ENCODE assay signal across 19 cellular contexts in the genomic region with DNA sequence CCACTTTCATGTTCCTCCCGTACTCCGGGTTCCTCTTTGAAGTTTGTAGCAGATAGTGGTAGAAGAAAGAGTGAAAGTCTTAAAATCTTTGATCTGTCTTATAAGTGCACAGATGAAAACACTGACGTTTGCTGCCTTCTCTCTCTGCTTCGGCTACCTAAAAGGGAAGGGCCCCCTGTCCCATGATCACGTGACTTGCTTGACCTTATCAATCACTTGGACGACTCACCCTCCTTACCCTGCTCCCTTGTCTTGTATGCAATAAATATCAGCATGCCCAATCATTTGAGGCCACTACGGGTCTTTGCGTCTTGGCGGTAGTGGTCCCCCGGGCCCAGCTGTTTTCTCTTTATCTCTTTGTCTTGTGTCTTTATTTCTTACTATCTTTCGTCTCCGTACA. TPM values are rescaled to one million over a fixed set of nuclear protein-coding genes. Genes with fewer than 3 reads are reported as not detected.
"Had no signal": no experiment of that assay in that cellular context is flagged by ENCODE, and none has a peak within 500 bp of the region (broad histone marks: within the 10 kb centered on the region; RNA-seq: fewer than 3 reads in every experiment).

No MANE protein-coding gene starts in this region.

RNA-seq across cellular contexts. Expression of gene SMCO1, which starts 6.1 kb away (rescaled TPM):
- total RNA-seq: activated naive CD4-positive, alpha-beta T cell treated with anti-CD3 and anti-CD28 coated beads for 36 hours; activated naive CD4-positive, alpha-beta T cell treated with anti-CD3 and anti-CD28 coated beads, Interleukin-2, amount 50 U/mL, for 72 hours; activated naive CD8-positive, alpha-beta T cell treated with anti-CD3 and anti-CD28 coated beads for 36 hours; activated naive CD8-positive, alpha-beta T cell treated with anti-CD3 and anti-CD28 coated beads, Interleukin-2, amount 10 ng/mL, durations not matched to agents 7 days and 5 days; activated T-cell treated with anti-CD3 and anti-CD28 coated beads, Interleukin-2, amount 50 U/mL, for 4 hours; activated T-cell treated with anti-CD3 and anti-CD28 coated beads, Interleukin-2, amount 50 U/mL, for 72 hours; activated T-helper 1 cell treated with anti-CD3 and anti-CD28 coated beads, Interleukin-12 subunit alpha, Interleukin-12 subunit beta, Interleukin-2, Interleukin-4 antibody, amounts not matched to agents 30 ng/mL and 10 ng/mL and 1 ng/mL, durations not matched to agents 14 hours and 24 hours and 36 hours; activated T-helper 17 cell treated with anti-CD3 and anti-CD28 coated beads, Interleukin-2, amount 50 U/mL, for 72 hours; activated T-helper 2 cell treated with anti-CD3 and anti-CD28 coated beads, Interferon-gamma antibody, Interleukin-2, Interleukin-4, amounts not matched to agents 10 μg/mL and 5 μg/mL and 100 μg/mL, durations not matched to agents 14 hours and 24 hours and 36 hours; adrenal gland; aorta; ascending aorta; astrocyte; body of pancreas; breast epithelium; bronchial epithelial cell; cerebellum; chondrocyte had no signal
- polyA plus RNA-seq: adipose tissue, aorta had no signal
